Comparison of ENCODE assay signal across 20 cellular contexts in the genomic region with DNA sequence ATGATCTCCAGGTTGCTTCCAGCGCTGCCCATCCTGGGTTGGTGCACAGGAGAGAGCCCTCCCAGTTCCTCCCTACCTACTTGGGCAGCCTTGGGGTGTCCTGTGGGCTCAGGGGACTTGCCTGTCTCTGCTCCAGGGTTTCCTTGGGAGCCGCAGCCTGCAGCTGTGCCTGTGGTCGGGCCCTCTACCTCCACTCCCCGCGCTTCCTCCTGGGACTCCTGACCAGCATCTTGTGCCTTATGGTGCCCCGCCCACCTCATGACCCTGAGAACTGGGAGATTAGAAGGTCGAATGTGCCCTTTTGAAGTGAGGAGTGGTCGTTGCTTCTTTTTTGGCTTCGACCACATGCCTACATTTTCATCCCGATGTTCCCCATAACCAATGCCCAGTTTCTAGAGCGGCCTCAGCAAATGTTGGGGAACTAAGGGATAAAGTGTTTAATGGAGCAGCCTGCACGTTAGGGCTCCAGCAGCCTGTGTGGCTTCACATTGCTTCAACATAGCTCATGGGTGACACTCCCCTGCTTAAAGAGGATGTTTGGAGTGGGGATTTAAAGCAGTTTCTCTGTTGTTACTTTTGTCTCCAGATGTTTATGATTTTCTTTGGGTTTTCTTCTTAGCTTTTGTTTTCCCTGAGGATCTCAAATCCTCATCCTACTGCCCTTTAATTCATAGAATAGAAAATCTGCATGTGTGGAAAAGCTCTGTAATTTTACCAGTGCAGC.
"Had no signal": no experiment of that assay in that cellular context is flagged by ENCODE, and none has a peak within 500 bp of the region (broad histone marks: within the 10 kb centered on the region; RNA-seq: fewer than 3 reads in every experiment).

No MANE protein-coding gene starts in this region.

- H3K27ac ChIP-seq: epithelial cell of prostate, gastroesophageal sphincter, heart left ventricle, left lung, tibial artery, vagina had no signal

- H3K9me3 Mint-ChIP-seq: activated CD4-positive, alpha-beta T cell treated with anti-CD3 and anti-CD28 coated beads, Interleukin-2, amount 10 ng/mL, durations not matched to agents 24 days and 14 days; brain; effector memory CD8-positive, alpha-beta T cell; mesothelial cell of epicardium; nephron had no signal

- H3K27me3 ChIP-seq: gastroesophageal sphincter, heart left ventricle, left lung, tibial artery, vagina had no signal

- H3K27me3 Mint-ChIP-seq: activated CD4-positive, alpha-beta T cell treated with anti-CD3 and anti-CD28 coated beads, Interleukin-2, amount 10 ng/mL, durations not matched to agents 24 days and 14 days; brain; effector memory CD8-positive, alpha-beta T cell; progenitor cell of endocrine pancreas had no signal

- H3K4me3 ChIP-seq: gastroesophageal sphincter, heart left ventricle, left lung, tibial artery, vagina had no signal

- H3K9me3 ChIP-seq: gastroesophageal sphincter, heart left ventricle, left lung, tibial artery, vagina had no signal

- H3K4me1 ChIP-seq: gastroesophageal sphincter, left lung, tibial artery, vagina had no signal

- H3K4me1 Mint-ChIP-seq: activated CD4-positive, alpha-beta T cell treated with anti-CD3 and anti-CD28 coated beads, Interleukin-2, amount 10 ng/mL, durations not matched to agents 24 days and 14 days; mesothelial cell of epicardium; nephron had no signal

- DNase-seq: activated CD4-positive, alpha-beta T cell treated with anti-CD3 and anti-CD28 coated beads, Interleukin-2, amount 10 ng/mL, durations not matched to agents 24 days and 14 days; activated CD4-positive, CD25-positive, alpha-beta regulatory T cell; anterior cingulate cortex; caudate nucleus; effector memory CD8-positive, alpha-beta T cell; heart left ventricle; nucleus accumbens; stimulated activated CD4-positive, alpha-beta T cell treated with anti-CD3 and anti-CD28 coated beads, Interleukin-2, amount 100 ng/mL, for 24 hours; stimulated activated naive CD8-positive, alpha-beta T cell treated with anti-CD3 and anti-CD28 coated beads, Interleukin-15, Interleukin-2, amounts not matched to agents 100 U/mL and 50 U/mL, for 24 hours; substantia nigra; T1000; tibial artery had no signal

- H3K27ac Mint-ChIP-seq: activated CD4-positive, alpha-beta T cell treated with anti-CD3 and anti-CD28 coated beads, Interleukin-2, amount 10 ng/mL, durations not matched to agents 24 days and 14 days; brain; mesothelial cell of epicardium had no signal

- H3K4me3 Mint-ChIP-seq: activated CD4-positive, alpha-beta T cell treated with anti-CD3 and anti-CD28 coated beads, Interleukin-2, amount 10 ng/mL, durations not matched to agents 24 days and 14 days; brain; effector memory CD8-positive, alpha-beta T cell; mesothelial cell of epicardium; nephron had no signal

- ATAC-seq: effector memory CD8-positive, alpha-beta T cell; gastroesophageal sphincter; heart left ventricle; left lung; stimulated activated naive CD8-positive, alpha-beta T cell treated with anti-CD3 and anti-CD28 coated beads, Interleukin-15, Interleukin-2, amounts not matched to agents 100 U/mL and 50 U/mL, for 24 hours had no signal
